In the genomic region with DNA sequence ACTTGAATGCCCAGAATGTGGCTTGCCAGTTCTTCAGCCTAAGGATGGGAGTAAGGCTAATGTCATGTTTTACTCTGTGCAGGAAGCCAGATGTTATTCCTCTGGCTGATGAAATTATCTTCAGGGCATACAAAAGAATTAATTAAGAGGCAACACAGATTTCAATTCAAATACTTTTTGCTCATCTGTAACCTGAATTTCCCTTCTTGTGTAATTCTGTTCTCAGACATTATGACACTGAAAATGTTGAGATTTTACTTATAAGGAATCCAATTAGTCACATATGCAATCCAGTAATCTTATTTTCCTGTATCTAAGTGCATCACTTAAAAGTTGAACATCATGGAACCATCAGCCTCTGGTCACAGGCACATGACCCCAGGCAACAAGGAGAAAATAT, we compare ENCODE assay signal across 20 cellular contexts.
"Had no signal": no experiment of that assay in that cellular context is flagged by ENCODE, and none has a peak within 500 bp of the region (broad histone marks: within the 10 kb centered on the region; RNA-seq: fewer than 3 reads in every experiment).

No MANE protein-coding gene starts in this region.

- H3K36me3 ChIP-seq: left ventricle myocardium inferior, neural progenitor cell, ovary, right atrium auricular region, right lobe of liver, suprapubic skin, thoracic aorta, tibial artery, upper lobe of right lung had no signal

- H3K27ac ChIP-seq: left ventricle myocardium inferior, neural progenitor cell, ovary, right atrium auricular region, right lobe of liver, suprapubic skin, thoracic aorta, tibial artery, upper lobe of right lung had no signal

- H3K4me2 ChIP-seq: neural progenitor cell, smooth muscle cell had no signal

- H3K4me3 ChIP-seq: left ventricle myocardium inferior, lung, neural progenitor cell, ovary, right atrium auricular region, right lobe of liver, smooth muscle cell, suprapubic skin, thoracic aorta, tibial artery, upper lobe of right lung had no signal

- H3K4me1 ChIP-seq: left ventricle myocardium inferior, right atrium auricular region, right lobe of liver, suprapubic skin, tibial artery, upper lobe of right lung had no signal

- DNase-seq: hypothalamus; immature natural killer cell; kidney; left ventricle myocardium inferior; naive B cell; natural killer cell; nephron progenitor cell; ovary; right lobe of liver; stimulated activated CD4-positive, alpha-beta T cell treated with anti-CD3 and anti-CD28 coated beads, Interleukin-1b, Interleukin-23, amount 100 ng/mL, for 48 hours; stimulated activated CD4-positive, alpha-beta T cell treated with anti-CD3 and anti-CD28 coated beads, Interleukin-4, amount 100 ng/mL, for 1 hour; stimulated activated naive CD4-positive, alpha-beta T cell; tibial artery; upper lobe of right lung had no signal

- H3K27me3 ChIP-seq: neural progenitor cell, ovary, right atrium auricular region, right lobe of liver, suprapubic skin, tibial artery, upper lobe of right lung had no signal

- H3K9me3 ChIP-seq: left ventricle myocardium inferior, ovary, right atrium auricular region, right lobe of liver, suprapubic skin, thoracic aorta, tibial artery, upper lobe of right lung had no signal

- H3K9ac ChIP-seq: neural progenitor cell had no signal
